ENCODE assay signal across 13 cellular contexts in genomic region chr19:10694706-10695105, GRCh38. TPM values are rescaled to one million over a fixed set of nuclear protein-coding genes. Genes with fewer than 3 reads are reported as not detected.
A peak's percentile ranks its signal among the peaks of the same experiment; 100 is the strongest.
DNase-seq lines count a peak whose midpoint lies in the region; TF ChIP-seq lines count a peak whose summit lies in the region.
"Had no signal": no experiment of that assay in that cellular context is flagged by ENCODE, and none has a peak within 500 bp of the region (broad histone marks: within the 10 kb centered on the region; RNA-seq: fewer than 3 reads in every experiment).

No MANE protein-coding gene starts in this region.

- H3K27me3 Mint-ChIP-seq in endothelial cell (ENCODE audit: unreplicated experiment), result peaks cover 27% of the 10 kb centered on the region

- TF ChIP-seq CTCF in endothelial cell (IDR thresholded peaks at IDR 0.05; ENCODE audit: unreplicated experiment), result no peak

- H3K9me3 Mint-ChIP-seq in endothelial cell (ENCODE audit: unreplicated experiment), result no peaks in the 10 kb centered on the region
- H3K9me3 Mint-ChIP-seq: HFFc6 had no signal

- peaks cover 23% of the 10 kb centered on the region for H3K36me3 Mint-ChIP-seq in endothelial cell (ENCODE audit: low read depth, unreplicated experiment)

- peak; percentile 6 for DNase-seq in NCI-H2029 treated with DMSO at 0.1 percent for 48 hours (lab: John Stamatoyannopoulos, UW)
- DNase-seq in NCI-H2029 (lab: John Stamatoyannopoulos, UW), result no peak
- DNase-seq in D341Med (ENCODE audit: low spot score), result peak; percentile 38
- DNase-seq in OCI-M2 (lab: John Stamatoyannopoulos, UW; ENCODE audit: unreplicated experiment), result peak; percentile 98
- DNase-seq in endothelial cell (ENCODE audit: low spot score), result no peak
- no peak for DNase-seq in hepatic stellate cell (ENCODE audit: low spot score)
- no peak for DNase-seq in stimulated activated CD4-positive, alpha-beta T cell treated with anti-CD3 and anti-CD28 coated beads, Interleukin-15, amount 100 ng/mL, for 24 hours
- DNase-seq in germinal center (ENCODE audit: low spot score), result no peak
- DNase-seq: EL, HFFc6, lower lobe of right lung, NCI-H2081, T-helper 9 cell had no signal

- H3K4me1 Mint-ChIP-seq in endothelial cell (ENCODE audit: unreplicated experiment), result peaks cover 13% of the 10 kb centered on the region

- H3K27ac Mint-ChIP-seq in endothelial cell (ENCODE audit: unreplicated experiment), result no peak overlapping the region

- peak overlapping the region; percentile 42 for H3K4me3 Mint-ChIP-seq in endothelial cell (ENCODE audit: unreplicated experiment)

RNA-seq across cellular contexts. Expression of gene QTRT1, which starts 6.5 kb away (rescaled TPM):
- 32.5 TPM for total RNA-seq in endothelial cell (ENCODE audit: unreplicated experiment)

RNA-seq across cellular contexts. Expression of gene DNM2, which starts 23.2 kb away (rescaled TPM):
- 184 TPM for total RNA-seq in endothelial cell (ENCODE audit: unreplicated experiment)

RNA-seq across cellular contexts. Expression of gene ILF3, which starts 40.6 kb away (rescaled TPM):
- 330 TPM for total RNA-seq in endothelial cell (ENCODE audit: unreplicated experiment)

Comparison
In these comparisons a context has a peak if more than half of its experiments do, and no peak if none do; other contexts are left out.
1. DNase-seq: peak in NCI-H2029 treated with DMSO at 0.1 percent for 48 hours (single experiment), D341Med (single experiment) and OCI-M2 (single experiment); none in NCI-H2029 (single experiment), endothelial cell (single experiment), hepatic stellate cell (single experiment), stimulated activated CD4-positive, alpha-beta T cell treated with anti-CD3 and anti-CD28 coated beads, Interleukin-15, amount 100 ng/mL, for 24 hours (single experiment) and germinal center (single experiment).